Comparison of ENCODE assay signal across 1 cellular context in the genomic region with DNA sequence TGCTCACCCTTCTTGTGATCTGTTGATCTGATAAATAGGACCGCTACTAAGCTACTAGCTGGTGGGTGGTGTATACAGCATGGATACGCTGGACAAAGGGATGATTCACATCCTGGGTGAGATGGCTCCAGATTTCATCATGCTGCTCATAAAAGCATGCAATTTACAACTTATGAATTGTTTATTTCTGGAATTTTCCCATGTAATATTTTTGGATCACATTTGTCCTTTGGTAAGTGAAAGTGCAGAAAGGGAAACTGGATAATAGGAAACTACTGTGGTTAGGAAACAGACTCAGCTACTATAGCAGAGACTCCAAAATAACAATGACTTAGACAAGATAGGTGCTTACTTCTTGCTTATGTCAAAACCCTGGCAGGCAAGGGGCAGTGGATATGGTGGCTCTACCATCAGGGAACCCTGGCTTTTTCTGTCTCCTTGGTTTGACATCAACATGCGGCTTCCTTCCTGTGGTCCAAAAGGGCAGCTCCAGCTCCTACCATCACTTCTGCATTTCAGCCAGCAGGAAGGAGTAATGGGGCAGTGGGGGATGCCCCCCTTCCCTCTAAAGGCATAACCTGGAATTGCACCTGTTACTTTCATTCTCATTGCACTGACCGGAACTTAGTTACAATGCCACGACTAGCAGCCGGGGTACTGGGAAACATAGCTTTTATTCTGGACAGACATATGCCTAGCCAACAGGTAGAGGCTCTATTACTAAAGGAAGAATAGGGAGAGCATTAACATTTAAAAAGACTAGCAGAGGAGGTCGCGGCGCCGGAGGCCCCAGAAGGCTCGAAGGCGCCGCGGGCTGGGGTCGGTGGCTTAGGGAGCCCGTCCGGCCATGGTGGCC.
TF ChIP-seq lines count a peak whose summit lies in the region.

No MANE protein-coding gene starts in this region.

TF ChIP-seq in K562, 482 proteins besides CTCF, POLR2A, EP300 and RAD21 (continued from another document and continues in another):
- TF ChIP-seq, protein P1, sequence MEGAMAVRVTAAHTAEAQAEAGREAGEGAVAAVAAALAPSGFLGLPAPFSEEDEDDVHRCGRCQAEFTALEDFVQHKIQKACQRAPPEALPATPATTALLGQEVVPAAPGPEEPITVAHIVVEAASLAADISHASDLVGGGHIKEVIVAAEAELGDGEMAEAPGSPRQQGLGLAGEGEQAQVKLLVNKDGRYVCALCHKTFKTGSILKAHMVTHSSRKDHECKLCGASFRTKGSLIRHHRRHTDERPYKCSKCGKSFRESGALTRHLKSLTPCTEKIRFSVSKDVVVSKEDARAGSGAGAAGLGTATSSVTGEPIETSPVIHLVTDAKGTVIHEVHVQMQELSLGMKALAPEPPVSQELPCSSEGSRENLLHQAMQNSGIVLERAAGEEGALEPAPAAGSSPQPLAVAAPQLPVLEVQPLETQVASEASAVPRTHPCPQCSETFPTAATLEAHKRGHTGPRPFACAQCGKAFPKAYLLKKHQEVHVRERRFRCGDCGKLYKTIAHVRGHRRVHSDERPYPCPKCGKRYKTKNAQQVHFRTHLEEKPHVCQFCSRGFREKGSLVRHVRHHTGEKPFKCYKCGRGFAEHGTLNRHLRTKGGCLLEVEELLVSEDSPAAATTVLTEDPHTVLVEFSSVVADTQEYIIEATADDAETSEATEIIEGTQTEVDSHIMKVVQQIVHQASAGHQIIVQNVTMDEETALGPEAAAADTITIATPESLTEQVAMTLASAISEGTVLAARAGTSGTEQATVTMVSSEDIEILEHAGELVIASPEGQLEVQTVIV (CRISPR knock-in tag; IDR thresholded peaks at IDR 0.05; ENCODE audit: borderline replicate concordance), result no peak
- TF ChIP-seq, protein P2, sequence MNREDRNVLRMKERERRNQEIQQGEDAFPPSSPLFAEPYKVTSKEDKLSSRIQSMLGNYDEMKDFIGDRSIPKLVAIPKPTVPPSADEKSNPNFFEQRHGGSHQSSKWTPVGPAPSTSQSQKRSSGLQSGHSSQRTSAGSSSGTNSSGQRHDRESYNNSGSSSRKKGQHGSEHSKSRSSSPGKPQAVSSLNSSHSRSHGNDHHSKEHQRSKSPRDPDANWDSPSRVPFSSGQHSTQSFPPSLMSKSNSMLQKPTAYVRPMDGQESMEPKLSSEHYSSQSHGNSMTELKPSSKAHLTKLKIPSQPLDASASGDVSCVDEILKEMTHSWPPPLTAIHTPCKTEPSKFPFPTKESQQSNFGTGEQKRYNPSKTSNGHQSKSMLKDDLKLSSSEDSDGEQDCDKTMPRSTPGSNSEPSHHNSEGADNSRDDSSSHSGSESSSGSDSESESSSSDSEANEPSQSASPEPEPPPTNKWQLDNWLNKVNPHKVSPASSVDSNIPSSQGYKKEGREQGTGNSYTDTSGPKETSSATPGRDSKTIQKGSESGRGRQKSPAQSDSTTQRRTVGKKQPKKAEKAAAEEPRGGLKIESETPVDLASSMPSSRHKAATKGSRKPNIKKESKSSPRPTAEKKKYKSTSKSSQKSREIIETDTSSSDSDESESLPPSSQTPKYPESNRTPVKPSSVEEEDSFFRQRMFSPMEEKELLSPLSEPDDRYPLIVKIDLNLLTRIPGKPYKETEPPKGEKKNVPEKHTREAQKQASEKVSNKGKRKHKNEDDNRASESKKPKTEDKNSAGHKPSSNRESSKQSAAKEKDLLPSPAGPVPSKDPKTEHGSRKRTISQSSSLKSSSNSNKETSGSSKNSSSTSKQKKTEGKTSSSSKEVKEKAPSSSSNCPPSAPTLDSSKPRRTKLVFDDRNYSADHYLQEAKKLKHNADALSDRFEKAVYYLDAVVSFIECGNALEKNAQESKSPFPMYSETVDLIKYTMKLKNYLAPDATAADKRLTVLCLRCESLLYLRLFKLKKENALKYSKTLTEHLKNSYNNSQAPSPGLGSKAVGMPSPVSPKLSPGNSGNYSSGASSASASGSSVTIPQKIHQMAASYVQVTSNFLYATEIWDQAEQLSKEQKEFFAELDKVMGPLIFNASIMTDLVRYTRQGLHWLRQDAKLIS (CRISPR knock-in tag; IDR thresholded peaks at IDR 0.05), result no peak
- TF ChIP-seq, protein P3, sequence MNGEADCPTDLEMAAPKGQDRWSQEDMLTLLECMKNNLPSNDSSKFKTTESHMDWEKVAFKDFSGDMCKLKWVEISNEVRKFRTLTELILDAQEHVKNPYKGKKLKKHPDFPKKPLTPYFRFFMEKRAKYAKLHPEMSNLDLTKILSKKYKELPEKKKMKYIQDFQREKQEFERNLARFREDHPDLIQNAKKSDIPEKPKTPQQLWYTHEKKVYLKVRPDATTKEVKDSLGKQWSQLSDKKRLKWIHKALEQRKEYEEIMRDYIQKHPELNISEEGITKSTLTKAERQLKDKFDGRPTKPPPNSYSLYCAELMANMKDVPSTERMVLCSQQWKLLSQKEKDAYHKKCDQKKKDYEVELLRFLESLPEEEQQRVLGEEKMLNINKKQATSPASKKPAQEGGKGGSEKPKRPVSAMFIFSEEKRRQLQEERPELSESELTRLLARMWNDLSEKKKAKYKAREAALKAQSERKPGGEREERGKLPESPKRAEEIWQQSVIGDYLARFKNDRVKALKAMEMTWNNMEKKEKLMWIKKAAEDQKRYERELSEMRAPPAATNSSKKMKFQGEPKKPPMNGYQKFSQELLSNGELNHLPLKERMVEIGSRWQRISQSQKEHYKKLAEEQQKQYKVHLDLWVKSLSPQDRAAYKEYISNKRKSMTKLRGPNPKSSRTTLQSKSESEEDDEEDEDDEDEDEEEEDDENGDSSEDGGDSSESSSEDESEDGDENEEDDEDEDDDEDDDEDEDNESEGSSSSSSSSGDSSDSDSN (IDR thresholded peaks at IDR 0.05; ENCODE audit: borderline replicate concordance in 1 of 2, low read depth in 2 of 2, low read length in 2 of 2), result no peak
- TF ChIP-seq ZFP91 (CRISPR knock-in tag; IDR thresholded peaks at IDR 0.05) (no peak), ZNF707 (CRISPR knock-in tag; conservative IDR thresholded peaks at IDR 0.05) (no peak), ZBTB7A (IDR thresholded peaks at IDR 0.05; ENCODE audit: borderline replicate concordance, control insufficient read depth, low read depth, low read length) (peak; percentile 52), PHF8 (IDR thresholded peaks at IDR 0.05; ENCODE audit: borderline replicate concordance, low read length) (no peak), USF2 (CRISPR knock-in tag; IDR thresholded peaks at IDR 0.05) (no peak), EHMT2 (IDR thresholded peaks at IDR 0.05) (no peak), ZFX (CRISPR knock-in tag; IDR thresholded peaks at IDR 0.05) (no peak), BCOR (IDR thresholded peaks at IDR 0.05) (no peak), HLTF (IDR thresholded peaks at IDR 0.05) (no peak), MYBL2 (IDR thresholded peaks at IDR 0.05; ENCODE audit: low read depth) (no peak), MYBL2 (CRISPR knock-in tag; IDR thresholded peaks at IDR 0.05; ENCODE audit: borderline replicate concordance) (no peak), JUN (IDR thresholded peaks at IDR 0.05; ENCODE audit: borderline replicate concordance, low read depth, low read length) (peak; percentile 76), JUN (CRISPR knock-in tag; IDR thresholded peaks at IDR 0.05; ENCODE audit: borderline replicate concordance) (0 out of 2 replicates have a peak, but pooled peaks have one; percentile 22), ARID3B (CRISPR knock-in tag; IDR thresholded peaks at IDR 0.05; ENCODE audit: borderline replicate concordance) (no peak), CBX2 (IDR thresholded peaks at IDR 0.05; ENCODE audit: insufficient read depth, low read length, poor library complexity, severe bottlenecking) (no peak), PCBP2 (IDR thresholded peaks at IDR 0.05; ENCODE audit: low read depth, low read length, poor library complexity, severe bottlenecking) (no peak), ZNF507 (tag; conservative IDR thresholded peaks at IDR 0.05) (no peak), ZFP36 (IDR thresholded peaks at IDR 0.05; ENCODE audit: low read depth, low read length, partially characterized antibody) (no peak), NFRKB (IDR thresholded peaks at IDR 0.05; ENCODE audit: low read depth) (peak; percentile 54), JUND (IDR thresholded peaks at IDR 0.05; ENCODE audit: borderline replicate concordance, low read depth, low read length) (peak; percentile 92), JUND (tag; IDR thresholded peaks at IDR 0.05; ENCODE audit: borderline replicate concordance, low read depth, low read length) (no peak; the same call in 2 of the 3 replicates), ZBTB43 (CRISPR knock-in tag; IDR thresholded peaks at IDR 0.05) (no peak), JUNB (CRISPR knock-in tag; conservative IDR thresholded peaks at IDR 0.05) (no peak), POLR2AphosphoS2 (IDR thresholded peaks at IDR 0.05; ENCODE audit: low read length) (no peak), ZNF445 (CRISPR knock-in tag; IDR thresholded peaks at IDR 0.05; ENCODE audit: low read depth) (no peak), BRF1 (IDR thresholded peaks at IDR 0.05; ENCODE audit: borderline replicate concordance, extremely low read depth, insufficient read length) (no peak), DPF2 (IDR thresholded peaks at IDR 0.05) (peak; percentile 56), TFE3 (CRISPR knock-in tag; IDR thresholded peaks at IDR 0.05) (no peak), ZFP30 (CRISPR knock-in tag; IDR thresholded peaks at IDR 0.05; ENCODE audit: borderline replicate concordance) (no peak), RBM15 (IDR thresholded peaks at IDR 0.05; ENCODE audit: insufficient read depth, low read length) (no peak), ZKSCAN3 (CRISPR knock-in tag; IDR thresholded peaks at IDR 0.05) (no peak), NUFIP1 (IDR thresholded peaks at IDR 0.05; ENCODE audit: partially characterized antibody) (no peak), CBFA2T3 (IDR thresholded peaks at IDR 0.05) (no peak), ZNF444 (CRISPR knock-in tag; IDR thresholded peaks at IDR 0.05) (no peak), NFATC3 (IDR thresholded peaks at IDR 0.05) (no peak)
- TF ChIP-seq, protein P4, sequence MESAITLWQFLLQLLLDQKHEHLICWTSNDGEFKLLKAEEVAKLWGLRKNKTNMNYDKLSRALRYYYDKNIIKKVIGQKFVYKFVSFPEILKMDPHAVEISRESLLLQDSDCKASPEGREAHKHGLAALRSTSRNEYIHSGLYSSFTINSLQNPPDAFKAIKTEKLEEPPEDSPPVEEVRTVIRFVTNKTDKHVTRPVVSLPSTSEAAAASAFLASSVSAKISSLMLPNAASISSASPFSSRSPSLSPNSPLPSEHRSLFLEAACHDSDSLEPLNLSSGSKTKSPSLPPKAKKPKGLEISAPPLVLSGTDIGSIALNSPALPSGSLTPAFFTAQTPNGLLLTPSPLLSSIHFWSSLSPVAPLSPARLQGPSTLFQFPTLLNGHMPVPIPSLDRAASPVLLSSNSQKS (CRISPR knock-in tag; IDR thresholded peaks at IDR 0.05), result no peak
- TF ChIP-seq, protein P5, sequence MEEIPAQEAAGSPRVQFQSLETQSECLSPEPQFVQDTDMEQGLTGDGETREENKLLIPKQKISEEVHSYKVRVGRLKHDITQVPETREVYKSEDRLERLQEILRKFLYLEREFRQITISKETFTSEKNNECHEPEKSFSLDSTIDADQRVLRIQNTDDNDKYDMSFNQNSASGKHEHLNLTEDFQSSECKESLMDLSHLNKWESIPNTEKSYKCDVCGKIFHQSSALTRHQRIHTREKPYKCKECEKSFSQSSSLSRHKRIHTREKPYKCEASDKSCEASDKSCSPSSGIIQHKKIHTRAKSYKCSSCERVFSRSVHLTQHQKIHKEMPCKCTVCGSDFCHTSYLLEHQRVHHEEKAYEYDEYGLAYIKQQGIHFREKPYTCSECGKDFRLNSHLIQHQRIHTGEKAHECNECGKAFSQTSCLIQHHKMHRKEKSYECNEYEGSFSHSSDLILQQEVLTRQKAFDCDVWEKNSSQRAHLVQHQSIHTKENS (CRISPR knock-in tag; IDR thresholded peaks at IDR 0.05), result no peak
